24 cellular contexts compared by ENCODE assay signal in the genomic region with DNA sequence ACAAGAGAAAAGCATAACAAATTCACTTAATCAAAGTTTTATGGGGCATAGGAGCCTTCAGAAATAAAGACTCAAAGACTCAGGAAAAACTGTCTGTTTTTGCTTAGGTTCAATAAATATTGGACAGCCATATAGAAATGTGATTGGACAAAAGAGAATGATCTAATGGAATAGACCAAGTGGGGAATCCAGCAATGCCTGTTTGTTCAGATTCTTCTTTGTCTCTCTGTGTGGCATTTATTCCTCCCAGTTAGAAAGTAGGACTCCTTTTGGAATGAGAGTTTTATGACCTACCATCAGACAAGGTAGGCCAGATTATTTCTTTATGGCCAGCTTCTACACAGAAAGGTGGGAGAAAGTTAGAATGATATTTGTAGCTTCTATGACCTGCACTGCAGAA.
A peak's percentile ranks its signal among the peaks of the same experiment; 100 is the strongest.
DNase-seq lines count a peak whose midpoint lies in the region; ATAC-seq and TF ChIP-seq lines count a peak whose summit lies in the region.
"Had no signal": no experiment of that assay in that cellular context is flagged by ENCODE, and none has a peak within 500 bp of the region (broad histone marks: within the 10 kb centered on the region; RNA-seq: fewer than 3 reads in every experiment).

No MANE protein-coding gene starts in this region.

- H3K36me3 ChIP-seq in endodermal cell (ENCODE audit: control insufficient read depth, insufficient read depth, low read length) (no peaks in the 10 kb centered on the region), neuronal stem cell (replicated peaks in 1 of 2; ENCODE audit: control insufficient read depth in 2 of 2, insufficient read depth in 2 of 2, low read length in 2 of 2) (no peaks in the 10 kb centered on the region), body of pancreas (replicated peaks in 1 of 2; ENCODE audit: insufficient read depth in 1 of 2, low read depth in 2 of 2) (no peaks in the 10 kb centered on the region)
- H3K36me3 ChIP-seq: BE2C; BLaER1 treated with 17β-estradiol and CSF1 and Interleukin-3, amounts not matched to agents 10 nM and 100 nM; HAP-1 had no signal

- H3K9me3 Mint-ChIP-seq in endodermal cell: peaks cover 1% of the 10 kb centered on the region
- H3K9me3 Mint-ChIP-seq in activated T-helper 2 cell treated with anti-CD3 and anti-CD28 coated beads, Interferon-gamma antibody, Interleukin-2, Interleukin-4, amounts not matched to agents 10 μg/mL and 5 μg/mL and 100 μg/mL, durations not matched to agents 14 hours and 24 hours and 36 hours: peaks cover 25% of the 10 kb centered on the region
- H3K9me3 Mint-ChIP-seq: GM23338 had no signal

- no peak overlapping the region for H2BK5ac ChIP-seq in neuronal stem cell (ENCODE audit: low read length)

- H3K4me2 ChIP-seq in neuronal stem cell (ENCODE audit: insufficient read depth, low read length, poor library complexity, severe bottlenecking): no peak overlapping the region
- H3K4me2 ChIP-seq: A549; BLaER1 treated with 17β-estradiol and CSF1 and Interleukin-3, amounts not matched to agents 10 nM and 100 nM; GM23338 had no signal

- no peak overlapping the region for H3K23ac ChIP-seq in neuronal stem cell (ENCODE audit: low read depth, low read length, poor library complexity)

- no peaks in the 10 kb centered on the region for H3K79me1 ChIP-seq in neuronal stem cell (ENCODE audit: low read depth, low read length)

- intact Hi-C loops in body of pancreas (cut with DNase I): no loop called here
- intact Hi-C loops in activated T-helper 2 cell treated with anti-CD3 and anti-CD28 coated beads, Interferon-gamma antibody, Interleukin-2, Interleukin-4, amounts not matched to agents 10 μg/mL and 5 μg/mL and 100 μg/mL, durations not matched to agents 14 hours and 24 hours and 36 hours (cut with micrococcal nuclease): no loop called here

- peaks cover 11% of the 10 kb centered on the region for H3K36me3 Mint-ChIP-seq in endodermal cell (ENCODE audit: low read depth)
- H3K36me3 Mint-ChIP-seq in activated T-helper 2 cell treated with anti-CD3 and anti-CD28 coated beads, Interferon-gamma antibody, Interleukin-2, Interleukin-4, amounts not matched to agents 10 μg/mL and 5 μg/mL and 100 μg/mL, durations not matched to agents 14 hours and 24 hours and 36 hours (ENCODE audit: low read depth): no peaks in the 10 kb centered on the region
- H3K36me3 Mint-ChIP-seq: CD14-positive monocyte; CD4-positive, alpha-beta memory T cell had no signal

- DNase-seq in ELF-1 (ENCODE audit: low read depth, low spot score): peak; percentile 2
- no peak for DNase-seq in endodermal cell
- no peak for DNase-seq in neuronal stem cell (ENCODE audit: low spot score)
- DNase-seq in body of pancreas: no peak
- no peak for DNase-seq in activated T-helper 2 cell treated with anti-CD3 and anti-CD28 coated beads, Interferon-gamma antibody, Interleukin-2, Interleukin-4, amounts not matched to agents 10 μg/mL and 5 μg/mL and 100 μg/mL, durations not matched to agents 14 hours and 24 hours and 36 hours (ENCODE audit: low spot score)
- no peak for DNase-seq in NAMALWA (ENCODE audit: low spot score)
- DNase-seq: 8988T; ACHN; AML-193; BE2C; Calu3; CD4-positive, alpha-beta memory T cell; COR-L47; DMS53; DMS79 treated with DMSO at 0.1 percent for 48 hours; GDM1; HFFc6 had no signal

- no peak overlapping the region for H3K4ac ChIP-seq in neuronal stem cell (ENCODE audit: low read length)

- ATAC-seq in body of pancreas: no peak
- no peak for ATAC-seq in HG02981 (IDR thresholded peaks at IDR 0.05; ENCODE audit: unreplicated experiment)
- ATAC-seq: A549, GM12878, GM23338 had no signal

- no peak overlapping the region for H3K18ac ChIP-seq in neuronal stem cell (ENCODE audit: low read length)

- H3K27ac Mint-ChIP-seq in endodermal cell: peak overlapping the region; percentile 27
- no peak overlapping the region for H3K27ac Mint-ChIP-seq in activated T-helper 2 cell treated with anti-CD3 and anti-CD28 coated beads, Interferon-gamma antibody, Interleukin-2, Interleukin-4, amounts not matched to agents 10 μg/mL and 5 μg/mL and 100 μg/mL, durations not matched to agents 14 hours and 24 hours and 36 hours
- H3K27ac Mint-ChIP-seq: CD14-positive monocyte; CD4-positive, alpha-beta memory T cell; GM23338; HFFc6 had no signal

- H3K4me3 ChIP-seq in endodermal cell (ENCODE audit: low read length): no peak overlapping the region
- H3K4me3 ChIP-seq in neuronal stem cell (ENCODE audit: low read length in 2 of 2): no peak overlapping the region
- H3K4me3 ChIP-seq in body of pancreas: no peak overlapping the region
- H3K4me3 ChIP-seq: A549; BLaER1 treated with 17β-estradiol and CSF1 and Interleukin-3, amounts not matched to agents 10 nM and 100 nM; GM12878; GM23338; HAP-1 had no signal

- peak overlapping the region; percentile 46 for H2AFZ ChIP-seq in neuronal stem cell (ENCODE audit: low read length)
- H2AFZ ChIP-seq: GM23338 had no signal

- H3K27ac ChIP-seq in endodermal cell (ENCODE audit: low read depth, low read length) (no peak overlapping the region), neuronal stem cell (replicated peaks; ENCODE audit: low read length) (no peak overlapping the region), body of pancreas (no peak overlapping the region)
- H3K27ac ChIP-seq: A549; BLaER1 treated with 17β-estradiol and CSF1 and Interleukin-3, amounts not matched to agents 10 nM and 100 nM had no signal

- H3K9me3 ChIP-seq in endodermal cell (ENCODE audit: control insufficient read depth, low read length) (no peaks in the 10 kb centered on the region), neuronal stem cell (replicated peaks in 1 of 2; ENCODE audit: control insufficient read depth in 2 of 2, insufficient read depth in 1 of 2, low read depth in 1 of 2, low read length in 2 of 2) (no peaks in the 10 kb centered on the region), body of pancreas (no peaks in the 10 kb centered on the region)
- H3K9me3 ChIP-seq: A549; BE2C; BLaER1 treated with 17β-estradiol and CSF1 and Interleukin-3, amounts not matched to agents 10 nM and 100 nM; HAP-1 had no signal

- H2AK5ac ChIP-seq in neuronal stem cell (ENCODE audit: low read depth, low read length): no peak overlapping the region

- no peaks in the 10 kb centered on the region for H3K27me3 ChIP-seq in endodermal cell (ENCODE audit: control insufficient read depth, insufficient read depth, low read length, poor library complexity, severe bottlenecking)
- no peaks in the 10 kb centered on the region for H3K27me3 ChIP-seq in neuronal stem cell (ENCODE audit: control insufficient read depth in 3 of 3, insufficient read depth in 3 of 3, low read depth in 1 of 3, low read length in 3 of 3)
- H3K27me3 ChIP-seq in body of pancreas: no peaks in the 10 kb centered on the region
- H3K27me3 ChIP-seq: BE2C; BLaER1 treated with 17β-estradiol and CSF1 and Interleukin-3, amounts not matched to agents 10 nM and 100 nM had no signal

- no peak overlapping the region for H3K14ac ChIP-seq in neuronal stem cell (ENCODE audit: low read length)

- H2BK12ac ChIP-seq in neuronal stem cell (ENCODE audit: low read length): no peak overlapping the region

- no peak overlapping the region for H4K8ac ChIP-seq in neuronal stem cell (ENCODE audit: low read depth, low read length)

- H3K27me3 Mint-ChIP-seq in endodermal cell (ENCODE audit: insufficient read depth): no peaks in the 10 kb centered on the region
- no peaks in the 10 kb centered on the region for H3K27me3 Mint-ChIP-seq in activated T-helper 2 cell treated with anti-CD3 and anti-CD28 coated beads, Interferon-gamma antibody, Interleukin-2, Interleukin-4, amounts not matched to agents 10 μg/mL and 5 μg/mL and 100 μg/mL, durations not matched to agents 14 hours and 24 hours and 36 hours (ENCODE audit: low read depth)
- H3K27me3 Mint-ChIP-seq: CD4-positive, alpha-beta memory T cell had no signal

- no peak overlapping the region for H3K4me3 Mint-ChIP-seq in endodermal cell
- H3K4me3 Mint-ChIP-seq in activated T-helper 2 cell treated with anti-CD3 and anti-CD28 coated beads, Interferon-gamma antibody, Interleukin-2, Interleukin-4, amounts not matched to agents 10 μg/mL and 5 μg/mL and 100 μg/mL, durations not matched to agents 14 hours and 24 hours and 36 hours (ENCODE audit: low read depth): no peak overlapping the region
- H3K4me3 Mint-ChIP-seq: CD14-positive monocyte; CD4-positive, alpha-beta memory T cell; GM23338; HFFc6 had no signal

- H4K91ac ChIP-seq in neuronal stem cell (ENCODE audit: low read depth, low read length, poor library complexity): no peak overlapping the region

- H3K9ac ChIP-seq in endodermal cell (ENCODE audit: extremely low read depth, low read length, poor library complexity, severe bottlenecking): no peak overlapping the region
- no peak overlapping the region for H3K9ac ChIP-seq in neuronal stem cell (ENCODE audit: low read depth, low read length, poor library complexity)
- H3K9ac ChIP-seq: BLaER1 treated with 17β-estradiol and CSF1 and Interleukin-3, amounts not matched to agents 10 nM and 100 nM had no signal

- no peak overlapping the region for H2BK120ac ChIP-seq in neuronal stem cell (ENCODE audit: low read depth, low read length)

- TF ChIP-seq POLR2A in body of pancreas (IDR thresholded peaks at IDR 0.05): no peak

- no peaks in the 10 kb centered on the region for H3K4me1 Mint-ChIP-seq in endodermal cell
- no peaks in the 10 kb centered on the region for H3K4me1 Mint-ChIP-seq in activated T-helper 2 cell treated with anti-CD3 and anti-CD28 coated beads, Interferon-gamma antibody, Interleukin-2, Interleukin-4, amounts not matched to agents 10 μg/mL and 5 μg/mL and 100 μg/mL, durations not matched to agents 14 hours and 24 hours and 36 hours (ENCODE audit: low read depth)
- H3K4me1 Mint-ChIP-seq: CD14-positive monocyte; CD4-positive, alpha-beta memory T cell had no signal

- H3K4me1 ChIP-seq in endodermal cell (ENCODE audit: control insufficient read depth, insufficient read depth, low read length) (no peaks in the 10 kb centered on the region), neuronal stem cell (ENCODE audit: control insufficient read depth in 2 of 2, insufficient read depth in 1 of 2, low read depth in 1 of 2, low read length in 2 of 2) (no peaks in the 10 kb centered on the region), body of pancreas (no peaks in the 10 kb centered on the region)
- H3K4me1 ChIP-seq: A549, BE2C, HAP-1 had no signal

- TF ChIP-seq CTCF in endodermal cell (conservative IDR thresholded peaks at IDR 0.05) (no peak), body of pancreas (IDR thresholded peaks at IDR 0.05) (no peak)

- H2BK15ac ChIP-seq in neuronal stem cell (ENCODE audit: low read length): no peak overlapping the region
